ENCODE assay signal across 1 cellular context in genomic region chr4:54185380-54185779, GRCh38.
TF ChIP-seq lines count a peak whose summit lies in the region.

No MANE protein-coding gene starts in this region.

TF ChIP-seq in HCT116, 20 proteins besides CTCF, POLR2A, EP300 and RAD21 (continued from another document):
- TF ChIP-seq REST (IDR thresholded peaks at IDR 0.05; ENCODE audit: low read depth) (no peak), EGR1 (IDR thresholded peaks at IDR 0.05; ENCODE audit: low read depth) (no peak), FOSL1 (IDR thresholded peaks at IDR 0.05; ENCODE audit: low read depth) (no peak), TCF7L2 (IDR thresholded peaks at IDR 0.05; ENCODE audit: borderline replicate concordance, extremely low read depth, insufficient read depth, insufficient read length) (no peak), SRF (IDR thresholded peaks at IDR 0.05; ENCODE audit: low read depth) (no peak), ELF1 (IDR thresholded peaks at IDR 0.05; ENCODE audit: borderline replicate concordance, low read depth) (no peak), POLR2AphosphoS5 (IDR thresholded peaks at IDR 0.05; ENCODE audit: low read depth, low read length) (no peak)
